In the genomic region with DNA sequence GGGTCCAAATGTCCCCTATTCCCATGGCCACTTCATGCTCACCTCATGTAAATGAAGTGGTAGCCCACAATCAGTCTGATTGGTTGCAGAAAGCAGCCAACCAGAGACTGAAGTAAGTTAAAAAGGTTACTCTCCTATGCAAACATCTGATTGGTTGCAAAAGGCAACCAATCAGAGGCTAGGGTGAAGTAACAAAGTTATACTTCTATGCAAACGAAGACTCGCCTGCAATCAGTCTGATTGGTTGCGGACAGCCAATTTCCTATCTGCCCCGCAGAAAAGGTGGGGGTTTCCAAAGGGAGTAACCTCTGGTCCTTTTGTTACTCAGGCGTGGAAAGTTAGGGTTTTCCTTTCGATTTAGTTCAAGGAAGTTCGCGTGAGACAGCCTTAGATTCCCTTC, we compare ENCODE assay signal across 24 cellular contexts.
DNase-seq lines count a peak whose midpoint lies in the region; ATAC-seq, FAIRE-seq and TF ChIP-seq lines count a peak whose summit lies in the region.
"Had no signal": no experiment of that assay in that cellular context is flagged by ENCODE, and none has a peak within 500 bp of the region (broad histone marks: within the 10 kb centered on the region; RNA-seq: fewer than 3 reads in every experiment).

No MANE protein-coding gene starts in this region.

- FAIRE-seq in RCC 7860 (lab: Jason Lieb, UNC) = no peak

- H3K27me3 Mint-ChIP-seq in glutamatergic neuron (ENCODE audit: unreplicated experiment) = no peaks in the 10 kb centered on the region
- no peaks in the 10 kb centered on the region for H3K27me3 Mint-ChIP-seq in endodermal cell (ENCODE audit: insufficient read depth)

- H3K27ac Mint-ChIP-seq in glutamatergic neuron (ENCODE audit: unreplicated experiment) (no peak overlapping the region), endodermal cell (no peak overlapping the region)
- H3K27ac Mint-ChIP-seq: activated naive CD4-positive, alpha-beta T cell treated with anti-CD3 and anti-CD28 coated beads, Interleukin-2, amount 50 U/mL, for 24 hours; activated T-cell treated with anti-CD3 and anti-CD28 coated beads, Interleukin-2, amount 50 U/mL, for 72 hours; CD8-positive, alpha-beta T cell; natural killer cell treated with Interleukin-12 subunit alpha and Interleukin-12 subunit beta and Interleukin-15 and Interleukin-18, amount 100 ng/mL, for 72 hours; stimulated activated naive CD8-positive, alpha-beta T cell treated with anti-CD3 and anti-CD28 coated beads, Interleukin-15, Interleukin-2, amounts not matched to agents 100 ng/mL and 50 ng/mL, for 24 hours; type B pancreatic cell had no signal

- no peaks in the 10 kb centered on the region for H3K36me3 Mint-ChIP-seq in glutamatergic neuron (ENCODE audit: unreplicated experiment)
- no peaks in the 10 kb centered on the region for H3K36me3 Mint-ChIP-seq in endodermal cell (ENCODE audit: low read depth)
- H3K36me3 Mint-ChIP-seq: CD8-positive, alpha-beta T cell; natural killer cell treated with Interleukin-12 subunit alpha and Interleukin-12 subunit beta and Interleukin-15 and Interleukin-18, amount 100 ng/mL, for 72 hours; type B pancreatic cell had no signal

- H3K4me1 Mint-ChIP-seq in glutamatergic neuron (ENCODE audit: low read depth, unreplicated experiment) (no peaks in the 10 kb centered on the region), endodermal cell (no peaks in the 10 kb centered on the region)
- H3K4me1 Mint-ChIP-seq: activated naive CD4-positive, alpha-beta T cell treated with anti-CD3 and anti-CD28 coated beads, Interleukin-2, amount 50 U/mL, for 24 hours had no signal

- TF ChIP-seq CTCF in osteoblast (IDR thresholded peaks at IDR 0.05; ENCODE audit: extremely low read depth, low read depth, low read length) (no peak), glutamatergic neuron (IDR thresholded peaks at IDR 0.05; ENCODE audit: partially characterized antibody, unreplicated experiment) (no peak), endodermal cell (conservative IDR thresholded peaks at IDR 0.05) (no peak)

- no peaks in the 10 kb centered on the region for H3K4me1 ChIP-seq in osteoblast (ENCODE audit: insufficient read depth, low read length)
- no peaks in the 10 kb centered on the region for H3K4me1 ChIP-seq in endodermal cell (ENCODE audit: control insufficient read depth, insufficient read depth, low read length)
- H3K4me1 ChIP-seq: esophagus squamous epithelium had no signal

- ATAC-seq in HG03135 (IDR thresholded peaks at IDR 0.05; ENCODE audit: unreplicated experiment) = no peak
- ATAC-seq: activated T-cell treated with anti-CD3 and anti-CD28 coated beads, Interleukin-2, amount 50 U/mL, for 72 hours; CD8-positive, alpha-beta T cell; left colon; natural killer cell treated with Interleukin-12 subunit alpha and Interleukin-12 subunit beta and Interleukin-15 and Interleukin-18, amount 100 ng/mL, for 72 hours had no signal

- H4K20me1 ChIP-seq in osteoblast (ENCODE audit: insufficient read depth, low read length) = no peaks in the 10 kb centered on the region

- H3K79me2 ChIP-seq in osteoblast (ENCODE audit: insufficient read depth, low read length) = no peaks in the 10 kb centered on the region

- no peak overlapping the region for H3K27ac ChIP-seq in osteoblast (ENCODE audit: low read depth, low read length)
- H3K27ac ChIP-seq in endodermal cell (ENCODE audit: low read depth, low read length) = no peak overlapping the region
- H3K27ac ChIP-seq: esophagus squamous epithelium, KMS-11, RWPE1 had no signal

- H3K36me3 ChIP-seq in osteoblast (ENCODE audit: insufficient read depth, low read length) (no peaks in the 10 kb centered on the region), endodermal cell (ENCODE audit: control insufficient read depth, insufficient read depth, low read length) (no peaks in the 10 kb centered on the region)
- H3K36me3 ChIP-seq: esophagus squamous epithelium had no signal

- H2AFZ ChIP-seq in osteoblast (ENCODE audit: low read length) = peak overlapping the region; percentile 63

- no peak overlapping the region for H3K9ac ChIP-seq in endodermal cell (ENCODE audit: extremely low read depth, low read length, poor library complexity, severe bottlenecking)
- H3K9ac ChIP-seq: KMS-11 had no signal

- H3K4me2 ChIP-seq in osteoblast (ENCODE audit: insufficient read depth, low read length) = peak overlapping the region; percentile 41
- H3K4me2 ChIP-seq: KMS-11 had no signal

- DNase-seq in Daoy (ENCODE audit: low read depth) = peak; percentile 5
- peak; percentile 31 for DNase-seq in HK-2 (ENCODE audit: unreplicated experiment)
- peak; percentile 63 for DNase-seq in RCC 7860 (ENCODE audit: low spot score)
- DNase-seq in osteoblast (ENCODE audit: insufficient read length, low spot score, missing footprints) = no peak
- DNase-seq in glutamatergic neuron = no peak
- DNase-seq in effector CD4-positive, alpha-beta T cell = no peak
- no peak for DNase-seq in endodermal cell
- DNase-seq: activated T-cell treated with anti-CD3 and anti-CD28 coated beads, Interleukin-2, amount 50 U/mL, for 72 hours; CD8-positive, alpha-beta T cell; cerebellar nuclear complex; effector CD8-positive, alpha-beta T cell; esophagus squamous epithelium; left colon; NCI-H1105 treated with DMSO at 0.1 percent for 48 hours; NCI-H2107; NCI-H510A; NK-92 treated with Interleukin-12 subunit alpha and Interleukin-12 subunit beta, amount 100 ng/mL, for 24 hours had no signal

- H3K9me3 ChIP-seq in osteoblast (ENCODE audit: low read depth, low read length) (no peaks in the 10 kb centered on the region), endodermal cell (ENCODE audit: control insufficient read depth, low read length) (no peaks in the 10 kb centered on the region)
- H3K9me3 ChIP-seq: esophagus squamous epithelium had no signal

- H3K4me3 ChIP-seq in osteoblast (ENCODE audit: insufficient read depth, low read length) (peak overlapping the region; percentile 28), endodermal cell (ENCODE audit: low read length) (no peak overlapping the region)
- H3K4me3 ChIP-seq: esophagus squamous epithelium had no signal

- no peaks in the 10 kb centered on the region for H3K27me3 ChIP-seq in osteoblast (ENCODE audit: insufficient read depth, low read length)
- H3K27me3 ChIP-seq in endodermal cell (ENCODE audit: control insufficient read depth, insufficient read depth, low read length, poor library complexity, severe bottlenecking) = no peaks in the 10 kb centered on the region
- H3K27me3 ChIP-seq: esophagus squamous epithelium had no signal

- WGBS in endodermal cell (ENCODE audit: insufficient coverage in 1 of 2, insufficient read length in 1 of 2), 2 experiments = 87 to 94% methylated on average over 6 to 8 of the region's 8 CpGs

- H3K9me3 Mint-ChIP-seq in glutamatergic neuron (ENCODE audit: unreplicated experiment) (no peaks in the 10 kb centered on the region), endodermal cell (no peaks in the 10 kb centered on the region)
- H3K9me3 Mint-ChIP-seq: activated naive CD4-positive, alpha-beta T cell treated with anti-CD3 and anti-CD28 coated beads, Interleukin-2, amount 50 U/mL, for 24 hours; CD8-positive, alpha-beta T cell; stimulated activated naive CD8-positive, alpha-beta T cell treated with anti-CD3 and anti-CD28 coated beads, Interleukin-15, Interleukin-2, amounts not matched to agents 100 ng/mL and 50 ng/mL, for 24 hours; type B pancreatic cell had no signal

- H3K4me3 Mint-ChIP-seq in glutamatergic neuron (ENCODE audit: unreplicated experiment) = no peak overlapping the region
- H3K4me3 Mint-ChIP-seq in endodermal cell = no peak overlapping the region
- H3K4me3 Mint-ChIP-seq: activated naive CD4-positive, alpha-beta T cell treated with anti-CD3 and anti-CD28 coated beads, Interleukin-2, amount 50 U/mL, for 24 hours; activated T-cell treated with anti-CD3 and anti-CD28 coated beads, Interleukin-2, amount 50 U/mL, for 72 hours; CD8-positive, alpha-beta T cell; natural killer cell treated with Interleukin-12 subunit alpha and Interleukin-12 subunit beta and Interleukin-15 and Interleukin-18, amount 100 ng/mL, for 72 hours; stimulated activated naive CD8-positive, alpha-beta T cell treated with anti-CD3 and anti-CD28 coated beads, Interleukin-15, Interleukin-2, amounts not matched to agents 100 ng/mL and 50 ng/mL, for 24 hours; type B pancreatic cell had no signal

Comparison
In these comparisons a context has a peak if more than half of its experiments do, and no peak if none do; other contexts are left out.
1. DNase-seq: peak in Daoy (single experiment), HK-2 (single experiment) and RCC 7860 (single experiment); none in osteoblast (single experiment), glutamatergic neuron (single experiment), effector CD4-positive, alpha-beta T cell (single experiment) and endodermal cell (single experiment).